ENCODE assay signal across 14 cellular contexts in genomic region chr3:45890405-45890804, GRCh38. TPM values are rescaled to one million over a fixed set of nuclear protein-coding genes. Genes with fewer than 3 reads are reported as not detected.
DNase-seq lines count a peak whose midpoint lies in the region; ATAC-seq lines count a peak whose summit lies in the region.
"Had no signal": no experiment of that assay in that cellular context is flagged by ENCODE, and none has a peak within 500 bp of the region (broad histone marks: within the 10 kb centered on the region; RNA-seq: fewer than 3 reads in every experiment).

No MANE protein-coding gene starts in this region.

- 17% methylated on average over 1 of the region's 3 CpGs for WGBS in mesenchymal stem cell

- no peaks in the 10 kb centered on the region for H3K4me1 ChIP-seq in mesenchymal stem cell (ENCODE audit: control insufficient read depth, insufficient read depth, low read depth, low read length)
- H3K4me1 ChIP-seq: ascending aorta had no signal

- DNase-seq in DMS 273 (lab: John Stamatoyannopoulos, UW; ENCODE audit: unreplicated experiment) (peak; percentile 62), DMS 273 treated with DMSO at 0.1 percent for 48 hours (lab: John Stamatoyannopoulos, UW) (no peak), KBM-7 (peak; percentile 37), RPMI7951 (ENCODE audit: low read depth) (peak; percentile 40), mucosa of gallbladder (ENCODE audit: low spot score) (peak; percentile 31), HuH-7 (ENCODE audit: low spot score) (no peak), mesenchymal stem cell (no peak)
- DNase-seq in stimulated activated naive CD8-positive, alpha-beta T cell treated with anti-CD3 and anti-CD28 coated beads, Interleukin-15, amount 100 ng/mL, for 72 hours: no peak
- DNase-seq: NCI-H1092 treated with DMSO at 0.1 percent for 48 hours had no signal

- no peak overlapping the region for H3K27ac ChIP-seq in mesenchymal stem cell (ENCODE audit: low read length, poor library complexity, severe bottlenecking)
- H3K27ac ChIP-seq: 22Rv1, ascending aorta, SK-N-MC had no signal

- H2BK12ac ChIP-seq in mesenchymal stem cell (ENCODE audit: low read length in 2 of 2): no peak overlapping the region

- H3K23ac ChIP-seq in mesenchymal stem cell (ENCODE audit: low read length in 2 of 2): no peak overlapping the region

- H3K27me3 Mint-ChIP-seq in stimulated activated naive CD8-positive, alpha-beta T cell treated with anti-CD3 and anti-CD28 coated beads, Interleukin-15, amount 100 ng/mL, for 72 hours: peaks cover 58% of the 10 kb centered on the region

- H2BK5ac ChIP-seq in mesenchymal stem cell (ENCODE audit: low read depth, low read length, poor library complexity, severe bottlenecking): no peak overlapping the region

- no peak overlapping the region for H4K8ac ChIP-seq in mesenchymal stem cell (ENCODE audit: low read length)

- ATAC-seq in stimulated activated naive CD8-positive, alpha-beta T cell treated with anti-CD3 and anti-CD28 coated beads, Interleukin-15, amount 100 ng/mL, for 72 hours: no peak

- H3K27ac Mint-ChIP-seq in stimulated activated naive CD8-positive, alpha-beta T cell treated with anti-CD3 and anti-CD28 coated beads, Interleukin-15, amount 100 ng/mL, for 72 hours: no peak overlapping the region

- H3K9ac ChIP-seq in mesenchymal stem cell (ENCODE audit: low read length): no peak overlapping the region

- H3K79me1 ChIP-seq in mesenchymal stem cell (replicated peaks; ENCODE audit: low read length, poor library complexity, severe bottlenecking): no peaks in the 10 kb centered on the region

- no peaks in the 10 kb centered on the region for H3K9me3 ChIP-seq in mesenchymal stem cell (ENCODE audit: control insufficient read depth, low read length)
- H3K9me3 ChIP-seq: ascending aorta had no signal

- peaks cover 2 to 11% of the 10 kb centered on the region in 2 experiments for H3K27me3 ChIP-seq in mesenchymal stem cell (ENCODE audit: control insufficient read depth in 1 of 2, insufficient read depth in 1 of 2, low read length in 2 of 2)
- H3K27me3 ChIP-seq: ascending aorta had no signal

- H4K91ac ChIP-seq in mesenchymal stem cell (ENCODE audit: low read length): no peak overlapping the region

- H2BK15ac ChIP-seq in mesenchymal stem cell (ENCODE audit: low read depth, poor library complexity, severe bottlenecking): no peak overlapping the region

- no peak overlapping the region for H3K14ac ChIP-seq in mesenchymal stem cell (ENCODE audit: low read length in 2 of 2)

- in situ Hi-C loops in KBM-7 (cut with MboI; ENCODE audit: low pct_unique_long_range_greater_than_20kb, low sequenced_read_pairs): no loop called here

- no peaks in the 10 kb centered on the region for H3K9me3 Mint-ChIP-seq in stimulated activated naive CD8-positive, alpha-beta T cell treated with anti-CD3 and anti-CD28 coated beads, Interleukin-15, amount 100 ng/mL, for 72 hours

- no peaks in the 10 kb centered on the region for H3K36me3 ChIP-seq in mesenchymal stem cell (ENCODE audit: control insufficient read depth in 1 of 2, insufficient read depth in 2 of 2, low read depth in 1 of 2, low read length in 2 of 2)
- H3K36me3 ChIP-seq: ascending aorta had no signal

- no peak overlapping the region for H3K4ac ChIP-seq in mesenchymal stem cell (ENCODE audit: low read depth in 1 of 2, low read length in 2 of 2)

- H3K4me2 ChIP-seq in mesenchymal stem cell (ENCODE audit: low read length, poor library complexity, severe bottlenecking): no peak overlapping the region

- H3K4me3 ChIP-seq in mesenchymal stem cell (ENCODE audit: insufficient read depth in 1 of 2, low read depth in 1 of 2, low read length in 2 of 2): no peak overlapping the region
- H3K4me3 ChIP-seq: ascending aorta, SK-N-MC had no signal

- H3K18ac ChIP-seq in mesenchymal stem cell (ENCODE audit: low read depth in 1 of 2, low read length in 2 of 2): no peak overlapping the region

- H3K4me3 Mint-ChIP-seq in stimulated activated naive CD8-positive, alpha-beta T cell treated with anti-CD3 and anti-CD28 coated beads, Interleukin-15, amount 100 ng/mL, for 72 hours: no peak overlapping the region

- no peak overlapping the region for H2AK5ac ChIP-seq in mesenchymal stem cell (ENCODE audit: low read length, severe bottlenecking)

- no peak overlapping the region for H2AFZ ChIP-seq in mesenchymal stem cell (ENCODE audit: low read depth, low read length)

- H3K4me1 Mint-ChIP-seq in stimulated activated naive CD8-positive, alpha-beta T cell treated with anti-CD3 and anti-CD28 coated beads, Interleukin-15, amount 100 ng/mL, for 72 hours: peaks cover 29% of the 10 kb centered on the region

- H2BK120ac ChIP-seq in mesenchymal stem cell (ENCODE audit: low read depth, low read length): no peak overlapping the region

RNA-seq across cellular contexts. Expression of gene CCR9, which starts 4.1 kb away (rescaled TPM):
- not detected in 2 replicates for total RNA-seq in RPMI7951 (2014; rRNA removed; shearing (Covaris generic))
- total RNA-seq in mucosa of gallbladder: 0.23 TPM
- not detected for polyA plus RNA-seq in mesenchymal stem cell (2013, experiment 1 of 2)
- polyA plus RNA-seq in mesenchymal stem cell (2013, experiment 2 of 2): not detected
- total RNA-seq: ascending aorta, endothelial cell of umbilical vein, H1 had no signal
- polyA plus RNA-seq: endothelial cell of umbilical vein, H1 had no signal

RNA-seq across cellular contexts. Expression of gene LZTFL1, which starts 48.5 kb away (rescaled TPM):
- total RNA-seq in RPMI7951 (2014; rRNA removed; shearing (Covaris generic)): 26.5 and 38.3 TPM in 2 replicates
- total RNA-seq in mucosa of gallbladder: 25.4 TPM
- 32.4 TPM for polyA plus RNA-seq in mesenchymal stem cell (2013, experiment 1 of 2)
- polyA plus RNA-seq in mesenchymal stem cell (2013, experiment 2 of 2): 32.4 TPM

RNA-seq across cellular contexts. Expression of gene CXCR6, which starts 52.9 kb away (rescaled TPM):
- not detected in 2 replicates for total RNA-seq in RPMI7951 (2014; rRNA removed; shearing (Covaris generic))
- total RNA-seq in mucosa of gallbladder: 11.9 TPM
- not detected for polyA plus RNA-seq in mesenchymal stem cell (2013, experiment 1 of 2)
- polyA plus RNA-seq in mesenchymal stem cell (2013, experiment 2 of 2): not detected
- total RNA-seq: endothelial cell of umbilical vein, H1 had no signal
- polyA plus RNA-seq: endothelial cell of umbilical vein, H1 had no signal

Comparison
In these comparisons a context has a peak if more than half of its experiments do, and no peak if none do; other contexts are left out.
1. DNase-seq: peak in DMS 273 (single experiment), KBM-7 (single experiment), RPMI7951 (single experiment) and mucosa of gallbladder (single experiment); none in DMS 273 treated with DMSO at 0.1 percent for 48 hours (single experiment), stimulated activated naive CD8-positive, alpha-beta T cell treated with anti-CD3 and anti-CD28 coated beads, Interleukin-15, amount 100 ng/mL, for 72 hours (0 of 2), HuH-7 (single experiment) and mesenchymal stem cell (single experiment).
2. RNA of gene CXCR6, which starts 52.9 kb away (total RNA-seq): 11.9 TPM in mucosa of gallbladder (single experiment); not detected in RPMI7951; every median in the first group is over 10 times any median in the second.